Comparison of ENCODE assay signal across 1 cellular context in the genomic region with DNA sequence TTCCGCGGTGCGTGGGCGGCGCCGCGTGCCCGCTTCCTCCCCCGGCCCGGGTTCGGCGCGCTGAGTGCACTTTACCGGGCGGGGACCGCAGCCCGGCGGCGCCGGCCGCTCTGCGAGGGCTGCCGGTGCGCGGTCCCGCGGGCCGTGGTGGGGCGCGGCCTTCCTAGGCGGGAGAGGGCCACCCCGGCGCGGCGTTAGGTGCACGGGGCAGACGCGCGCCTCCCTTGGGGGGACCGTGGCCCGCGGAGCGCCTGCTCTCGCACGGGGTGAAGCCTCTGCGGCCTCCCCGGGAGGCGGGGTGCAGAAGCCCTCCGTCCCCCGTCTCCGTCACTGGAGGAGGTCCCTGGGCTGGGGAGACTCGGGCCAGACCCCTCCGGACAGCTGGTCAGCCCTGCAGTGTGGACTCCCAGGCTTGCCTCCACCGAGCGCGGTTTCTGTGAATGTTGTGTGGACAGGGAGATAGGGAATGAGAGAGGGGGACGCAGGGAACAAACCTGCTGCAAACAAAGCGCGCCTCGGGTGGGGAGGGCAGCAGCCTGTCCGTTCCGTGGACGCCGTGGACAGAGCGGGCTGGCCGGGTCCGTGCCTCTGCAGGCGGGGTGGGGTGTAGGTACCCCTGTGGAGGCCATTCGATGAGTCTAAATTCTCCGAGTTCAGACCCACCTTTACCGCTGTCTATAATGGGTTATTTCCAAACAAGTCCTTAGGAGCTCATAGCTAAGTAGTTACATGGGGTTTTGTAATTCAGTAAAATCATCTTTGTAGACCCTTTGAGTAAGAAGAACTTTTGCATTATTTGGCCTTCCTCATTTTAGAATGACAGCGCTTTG.
TF ChIP-seq lines count a peak whose summit lies in the region.

No MANE protein-coding gene starts in this region.

TF ChIP-seq in K562, 482 proteins besides CTCF, POLR2A, EP300 and RAD21 (continues in another document):
- 0 out of 2 replicates have a peak, but pooled peaks have one; percentile 27 for TF ChIP-seq ZNF197 (CRISPR knock-in tag; IDR thresholded peaks at IDR 0.05; ENCODE audit: low read depth)
- peak; percentile 39; the same call in 1 of the 2 replicates for TF ChIP-seq PHF8 (IDR thresholded peaks at IDR 0.05; ENCODE audit: borderline replicate concordance, low read length)
- peak; percentile 60 for TF ChIP-seq SPI1 (IDR thresholded peaks at IDR 0.05; ENCODE audit: borderline replicate concordance, low read depth, low read length)
- no peak for TF ChIP-seq ZNF239 (CRISPR knock-in tag; IDR thresholded peaks at IDR 0.05)
- TF ChIP-seq, protein P1, sequence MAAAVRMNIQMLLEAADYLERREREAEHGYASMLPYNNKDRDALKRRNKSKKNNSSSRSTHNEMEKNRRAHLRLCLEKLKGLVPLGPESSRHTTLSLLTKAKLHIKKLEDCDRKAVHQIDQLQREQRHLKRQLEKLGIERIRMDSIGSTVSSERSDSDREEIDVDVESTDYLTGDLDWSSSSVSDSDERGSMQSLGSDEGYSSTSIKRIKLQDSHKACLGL (CRISPR knock-in tag; IDR thresholded peaks at IDR 0.05; ENCODE audit: borderline replicate concordance, poor library complexity, severe bottlenecking), result no peak
- 0 out of 2 replicates have a peak, but pooled peaks have one; percentile 8 for TF ChIP-seq KLF1 (tag; IDR thresholded peaks at IDR 0.05)
- TF ChIP-seq, protein P2, sequence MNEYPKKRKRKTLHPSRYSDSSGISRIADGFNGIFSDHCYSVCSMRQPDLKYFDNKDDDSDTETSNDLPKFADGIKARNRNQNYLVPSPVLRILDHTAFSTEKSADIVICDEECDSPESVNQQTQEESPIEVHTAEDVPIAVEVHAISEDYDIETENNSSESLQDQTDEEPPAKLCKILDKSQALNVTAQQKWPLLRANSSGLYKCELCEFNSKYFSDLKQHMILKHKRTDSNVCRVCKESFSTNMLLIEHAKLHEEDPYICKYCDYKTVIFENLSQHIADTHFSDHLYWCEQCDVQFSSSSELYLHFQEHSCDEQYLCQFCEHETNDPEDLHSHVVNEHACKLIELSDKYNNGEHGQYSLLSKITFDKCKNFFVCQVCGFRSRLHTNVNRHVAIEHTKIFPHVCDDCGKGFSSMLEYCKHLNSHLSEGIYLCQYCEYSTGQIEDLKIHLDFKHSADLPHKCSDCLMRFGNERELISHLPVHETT (CRISPR knock-in tag; conservative IDR thresholded peaks at IDR 0.05 in 1 of 2, IDR thresholded peaks at IDR 0.05 in 1 of 2), result peak in 1 of 2 experiments; percentile 19; a peak in 1 of 4 replicates
- no peak for TF ChIP-seq NCOA6 (IDR thresholded peaks at IDR 0.05)
- TF ChIP-seq ZNF764 (CRISPR knock-in tag; IDR thresholded peaks at IDR 0.05; ENCODE audit: low read depth), result no peak
- TF ChIP-seq, protein P3, sequence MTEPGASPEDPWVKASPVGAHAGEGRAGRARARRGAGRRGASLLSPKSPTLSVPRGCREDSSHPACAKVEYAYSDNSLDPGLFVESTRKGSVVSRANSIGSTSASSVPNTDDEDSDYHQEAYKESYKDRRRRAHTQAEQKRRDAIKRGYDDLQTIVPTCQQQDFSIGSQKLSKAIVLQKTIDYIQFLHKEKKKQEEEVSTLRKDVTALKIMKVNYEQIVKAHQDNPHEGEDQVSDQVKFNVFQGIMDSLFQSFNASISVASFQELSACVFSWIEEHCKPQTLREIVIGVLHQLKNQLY (CRISPR knock-in tag; conservative IDR thresholded peaks at IDR 0.05), result no peak
- peak in 1 of 2 experiments; percentile 53; a peak in 2 of 4 replicates for TF ChIP-seq HDAC1 (IDR thresholded peaks at IDR 0.05)
- no peak for TF ChIP-seq L3MBTL2 (IDR thresholded peaks at IDR 0.05)
- TF ChIP-seq, protein P4, sequence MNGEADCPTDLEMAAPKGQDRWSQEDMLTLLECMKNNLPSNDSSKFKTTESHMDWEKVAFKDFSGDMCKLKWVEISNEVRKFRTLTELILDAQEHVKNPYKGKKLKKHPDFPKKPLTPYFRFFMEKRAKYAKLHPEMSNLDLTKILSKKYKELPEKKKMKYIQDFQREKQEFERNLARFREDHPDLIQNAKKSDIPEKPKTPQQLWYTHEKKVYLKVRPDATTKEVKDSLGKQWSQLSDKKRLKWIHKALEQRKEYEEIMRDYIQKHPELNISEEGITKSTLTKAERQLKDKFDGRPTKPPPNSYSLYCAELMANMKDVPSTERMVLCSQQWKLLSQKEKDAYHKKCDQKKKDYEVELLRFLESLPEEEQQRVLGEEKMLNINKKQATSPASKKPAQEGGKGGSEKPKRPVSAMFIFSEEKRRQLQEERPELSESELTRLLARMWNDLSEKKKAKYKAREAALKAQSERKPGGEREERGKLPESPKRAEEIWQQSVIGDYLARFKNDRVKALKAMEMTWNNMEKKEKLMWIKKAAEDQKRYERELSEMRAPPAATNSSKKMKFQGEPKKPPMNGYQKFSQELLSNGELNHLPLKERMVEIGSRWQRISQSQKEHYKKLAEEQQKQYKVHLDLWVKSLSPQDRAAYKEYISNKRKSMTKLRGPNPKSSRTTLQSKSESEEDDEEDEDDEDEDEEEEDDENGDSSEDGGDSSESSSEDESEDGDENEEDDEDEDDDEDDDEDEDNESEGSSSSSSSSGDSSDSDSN (IDR thresholded peaks at IDR 0.05; ENCODE audit: borderline replicate concordance in 1 of 2, low read depth in 2 of 2, low read length in 2 of 2), result 0 out of 4 replicates have a peak, but pooled peaks of 1 of the 2 experiments have one; percentile 0
- peak; percentile 58 for TF ChIP-seq GATAD2B (IDR thresholded peaks at IDR 0.05; ENCODE audit: borderline replicate concordance)
- TF ChIP-seq ZNF551 (CRISPR knock-in tag; IDR thresholded peaks at IDR 0.05), result no peak
- no peak for TF ChIP-seq BRCA1 (IDR thresholded peaks at IDR 0.05)
- TF ChIP-seq BRCA1 (CRISPR knock-in tag; IDR thresholded peaks at IDR 0.05), result 0 out of 2 replicates have a peak, but pooled peaks have one; percentile 55
- peak; percentile 0; the same call in 1 of the 2 replicates for TF ChIP-seq POLR2G (IDR thresholded peaks at IDR 0.05; ENCODE audit: low read depth, low read length)
- TF ChIP-seq ZNF146 (CRISPR knock-in tag; IDR thresholded peaks at IDR 0.05; ENCODE audit: unreplicated experiment), result no peak
- no peak for TF ChIP-seq SRSF1 (IDR thresholded peaks at IDR 0.05; ENCODE audit: low read depth, low read length)
- TF ChIP-seq FOXM1 (IDR thresholded peaks at IDR 0.05; ENCODE audit: low read depth), result no peak
- TF ChIP-seq FOXM1 (CRISPR knock-in tag; IDR thresholded peaks at IDR 0.05; ENCODE audit: low read depth), result 0 out of 2 replicates have a peak, but pooled peaks have one; percentile 22
- peak; percentile 85 for TF ChIP-seq RBBP5 (IDR thresholded peaks at IDR 0.05; ENCODE audit: borderline replicate concordance, insufficient read depth, low read length, poor library complexity, severe bottlenecking)
- 0 out of 2 replicates have a peak, but pooled peaks have one; percentile 19 for TF ChIP-seq ZBTB7A (IDR thresholded peaks at IDR 0.05; ENCODE audit: borderline replicate concordance, control insufficient read depth, low read depth, low read length)
- no peak for TF ChIP-seq CEBPB (tag; IDR thresholded peaks at IDR 0.05)
- TF ChIP-seq ZNF79 (CRISPR knock-in tag; IDR thresholded peaks at IDR 0.05; ENCODE audit: low read depth), result no peak
- no peak for TF ChIP-seq CAMTA2 (CRISPR knock-in tag; conservative IDR thresholded peaks at IDR 0.05)
- no peak for TF ChIP-seq ZZZ3 (IDR thresholded peaks at IDR 0.05)
- no peak for TF ChIP-seq TEAD1 (CRISPR knock-in tag; IDR thresholded peaks at IDR 0.05)
- no peak for TF ChIP-seq TAF7 (tag; IDR thresholded peaks at IDR 0.05)
- TF ChIP-seq JUNB (CRISPR knock-in tag; conservative IDR thresholded peaks at IDR 0.05), result no peak
- TF ChIP-seq, protein P5, sequence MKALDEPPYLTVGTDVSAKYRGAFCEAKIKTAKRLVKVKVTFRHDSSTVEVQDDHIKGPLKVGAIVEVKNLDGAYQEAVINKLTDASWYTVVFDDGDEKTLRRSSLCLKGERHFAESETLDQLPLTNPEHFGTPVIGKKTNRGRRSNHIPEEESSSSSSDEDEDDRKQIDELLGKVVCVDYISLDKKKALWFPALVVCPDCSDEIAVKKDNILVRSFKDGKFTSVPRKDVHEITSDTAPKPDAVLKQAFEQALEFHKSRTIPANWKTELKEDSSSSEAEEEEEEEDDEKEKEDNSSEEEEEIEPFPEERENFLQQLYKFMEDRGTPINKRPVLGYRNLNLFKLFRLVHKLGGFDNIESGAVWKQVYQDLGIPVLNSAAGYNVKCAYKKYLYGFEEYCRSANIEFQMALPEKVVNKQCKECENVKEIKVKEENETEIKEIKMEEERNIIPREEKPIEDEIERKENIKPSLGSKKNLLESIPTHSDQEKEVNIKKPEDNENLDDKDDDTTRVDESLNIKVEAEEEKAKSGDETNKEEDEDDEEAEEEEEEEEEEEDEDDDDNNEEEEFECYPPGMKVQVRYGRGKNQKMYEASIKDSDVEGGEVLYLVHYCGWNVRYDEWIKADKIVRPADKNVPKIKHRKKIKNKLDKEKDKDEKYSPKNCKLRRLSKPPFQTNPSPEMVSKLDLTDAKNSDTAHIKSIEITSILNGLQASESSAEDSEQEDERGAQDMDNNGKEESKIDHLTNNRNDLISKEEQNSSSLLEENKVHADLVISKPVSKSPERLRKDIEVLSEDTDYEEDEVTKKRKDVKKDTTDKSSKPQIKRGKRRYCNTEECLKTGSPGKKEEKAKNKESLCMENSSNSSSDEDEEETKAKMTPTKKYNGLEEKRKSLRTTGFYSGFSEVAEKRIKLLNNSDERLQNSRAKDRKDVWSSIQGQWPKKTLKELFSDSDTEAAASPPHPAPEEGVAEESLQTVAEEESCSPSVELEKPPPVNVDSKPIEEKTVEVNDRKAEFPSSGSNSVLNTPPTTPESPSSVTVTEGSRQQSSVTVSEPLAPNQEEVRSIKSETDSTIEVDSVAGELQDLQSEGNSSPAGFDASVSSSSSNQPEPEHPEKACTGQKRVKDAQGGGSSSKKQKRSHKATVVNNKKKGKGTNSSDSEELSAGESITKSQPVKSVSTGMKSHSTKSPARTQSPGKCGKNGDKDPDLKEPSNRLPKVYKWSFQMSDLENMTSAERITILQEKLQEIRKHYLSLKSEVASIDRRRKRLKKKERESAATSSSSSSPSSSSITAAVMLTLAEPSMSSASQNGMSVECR (CRISPR knock-in tag; IDR thresholded peaks at IDR 0.05), result no peak
- no peak for TF ChIP-seq FOXK1 (CRISPR knock-in tag; IDR thresholded peaks at IDR 0.05; ENCODE audit: borderline replicate concordance)
- TF ChIP-seq NONO (IDR thresholded peaks at IDR 0.05; ENCODE audit: low read depth in 2 of 2, low read length in 1 of 2), result peak in 1 of 2 experiments; percentile 75; a peak in 2 of 4 replicates
- TF ChIP-seq, protein P6, sequence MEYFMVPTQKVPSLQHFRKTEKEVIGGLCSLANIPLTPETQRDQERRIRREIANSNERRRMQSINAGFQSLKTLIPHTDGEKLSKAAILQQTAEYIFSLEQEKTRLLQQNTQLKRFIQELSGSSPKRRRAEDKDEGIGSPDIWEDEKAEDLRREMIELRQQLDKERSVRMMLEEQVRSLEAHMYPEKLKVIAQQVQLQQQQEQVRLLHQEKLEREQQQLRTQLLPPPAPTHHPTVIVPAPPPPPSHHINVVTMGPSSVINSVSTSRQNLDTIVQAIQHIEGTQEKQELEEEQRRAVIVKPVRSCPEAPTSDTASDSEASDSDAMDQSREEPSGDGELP (CRISPR knock-in tag; IDR thresholded peaks at IDR 0.05; ENCODE audit: borderline replicate concordance), result peak; percentile 60
- TF ChIP-seq RBM17 (IDR thresholded peaks at IDR 0.05; ENCODE audit: borderline replicate concordance, low read depth, low read length), result no peak
- TF ChIP-seq, protein P7, sequence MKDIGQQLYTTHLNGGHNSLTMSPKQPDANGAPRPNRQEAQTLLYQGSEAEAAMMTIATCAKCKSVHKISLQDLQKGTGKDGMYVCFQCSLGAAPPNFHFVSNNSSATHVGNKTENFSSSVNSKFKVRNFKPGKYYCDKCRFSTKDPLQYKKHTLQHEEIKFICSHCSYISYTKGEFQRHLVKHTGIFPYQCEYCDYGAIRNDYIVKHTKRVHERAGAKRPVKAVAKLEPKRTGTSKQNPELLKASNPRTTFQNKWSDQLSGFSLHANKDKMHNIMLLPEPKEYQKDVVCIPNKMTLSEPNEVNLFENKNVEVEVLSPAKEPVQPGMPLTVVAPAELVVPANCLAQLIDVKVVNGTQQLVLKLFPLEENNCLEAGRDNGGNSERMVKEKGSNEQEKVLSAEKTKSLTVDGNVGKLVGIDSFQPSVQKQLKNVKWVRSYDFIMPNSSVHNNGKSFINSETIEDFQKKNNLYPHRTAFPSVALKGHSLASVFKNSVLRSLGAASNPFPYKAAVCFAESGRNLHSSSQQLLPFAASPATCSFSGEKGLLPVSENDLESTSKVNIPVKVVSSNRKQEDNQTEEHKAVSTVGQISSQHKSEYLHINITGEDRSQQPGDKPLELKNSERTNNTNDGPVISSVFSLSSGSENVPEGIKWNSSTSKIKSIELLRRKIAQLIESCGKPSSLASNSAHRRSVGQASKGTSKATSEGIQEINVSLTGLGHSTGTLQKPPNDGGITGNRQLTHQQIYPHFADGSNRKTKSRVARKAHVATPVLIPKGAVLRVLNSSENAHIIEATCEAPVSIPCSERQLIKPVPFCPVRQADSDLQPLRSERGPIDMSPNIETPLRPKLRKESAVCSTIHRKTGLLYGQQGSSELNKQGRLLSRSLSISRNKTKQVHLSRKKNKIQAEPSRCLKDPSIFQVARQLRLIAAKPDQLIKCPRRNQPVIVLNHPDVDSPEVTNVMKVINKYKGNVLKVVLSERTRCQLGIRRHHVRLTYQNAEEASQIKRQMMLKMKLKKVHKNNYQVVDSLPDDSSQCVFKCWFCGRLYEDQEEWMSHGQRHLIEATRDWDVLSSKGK (CRISPR knock-in tag; IDR thresholded peaks at IDR 0.05), result no peak
- no peak for TF ChIP-seq C11orf30 (IDR thresholded peaks at IDR 0.05; ENCODE audit: low read depth)
- no peak for TF ChIP-seq ZNF507 (tag; conservative IDR thresholded peaks at IDR 0.05)
- TF ChIP-seq HCFC1 (IDR thresholded peaks at IDR 0.05; ENCODE audit: low read depth, low read length), result no peak
- TF ChIP-seq ZNF695 (CRISPR knock-in tag; IDR thresholded peaks at IDR 0.05), result no peak
- no peak for TF ChIP-seq CBFA2T3 (IDR thresholded peaks at IDR 0.05)
- no peak for TF ChIP-seq ADNP (tag; IDR thresholded peaks at IDR 0.05)
- TF ChIP-seq RUNX1 (IDR thresholded peaks at IDR 0.05; ENCODE audit: low read depth), result no peak
- TF ChIP-seq MEF2D (tag; conservative IDR thresholded peaks at IDR 0.05; ENCODE audit: low read depth), result no peak
- no peak for TF ChIP-seq RBM22 (IDR thresholded peaks at IDR 0.05; ENCODE audit: low read depth, low read length, poor library complexity, severe bottlenecking)
- no peak for TF ChIP-seq SREBF1 (IDR thresholded peaks at IDR 0.05; ENCODE audit: borderline replicate concordance, low read depth, low read length)
